ENCODE assay signal across 8 cellular contexts in genomic region chr2:112584134-112584890, GRCh38. TPM values are rescaled to one million over a fixed set of nuclear protein-coding genes. Genes with fewer than 3 reads are reported as not detected.
DNase-seq lines count a peak whose midpoint lies in the region; ATAC-seq and TF ChIP-seq lines count a peak whose summit lies in the region.

Gene CHCHD5 (plus strand): TSS chr2:112584609. CDS start chr2:112584648, 39 bp downstream.

- H3K9me3 ChIP-seq in Panc1 (ENCODE audit: control insufficient read depth, insufficient read depth, low read depth, low read length) = no peaks in the 10 kb centered on the region
- H3K9me3 ChIP-seq in mucosa of rectum (ENCODE audit: control insufficient read depth in 2 of 2, low read length in 2 of 2) = no peaks in the 10 kb centered on the region

- peak within 1 kb of the TSS; percentile 76 to 92 for H3K9ac ChIP-seq in mucosa of rectum (ENCODE audit: low read depth in 1 of 2, low read length in 2 of 2)

- H3K4me3 Mint-ChIP-seq in IgD-negative memory B cell = peak within 1 kb of the TSS; percentile 92 to 97 (median 96)
- H3K4me3 Mint-ChIP-seq in activated T-cell treated with anti-CD3 and anti-CD28 coated beads, Interleukin-2, amount 50 U/mL, for 24 hours = peak within 1 kb of the TSS; percentile 94

- H3K36me3 ChIP-seq in Panc1 (ENCODE audit: control insufficient read depth, insufficient read depth, low read length) = no peaks in the 10 kb centered on the region; the same call in 1 of the 2 replicates
- peaks cover 2 to 12% of the 10 kb centered on the region in 2 donors for H3K36me3 ChIP-seq in mucosa of rectum (ENCODE audit: control insufficient read depth in 2 of 2, insufficient read depth in 2 of 2, low read length in 2 of 2)

- peak within 1 kb of the TSS; percentile 74 to 81 for H3K4me3 ChIP-seq in Panc1 (ENCODE audit: low read depth in 2 of 2, low read length in 2 of 2)
- peak within 1 kb of the TSS; percentile 79 to 99 for H3K4me3 ChIP-seq in mucosa of rectum (ENCODE audit: low read length in 2 of 2)

- no peak for TF ChIP-seq CTCF in Panc1 (IDR thresholded peaks at IDR 0.05)

- peaks cover 0 to 4% (median 0%) of the 10 kb centered on the region in 3 donors for H3K9me3 Mint-ChIP-seq in IgD-negative memory B cell
- H3K9me3 Mint-ChIP-seq in activated T-cell treated with anti-CD3 and anti-CD28 coated beads, Interleukin-2, amount 50 U/mL, for 24 hours = no peaks in the 10 kb centered on the region

- H3K4me1 Mint-ChIP-seq in IgD-negative memory B cell = peaks cover 22 to 23% (median 23%) of the 10 kb centered on the region in 3 donors
- H3K4me1 Mint-ChIP-seq in activated T-cell treated with anti-CD3 and anti-CD28 coated beads, Interleukin-2, amount 50 U/mL, for 24 hours (ENCODE audit: low read depth) = peaks cover 39% of the 10 kb centered on the region

- peak within 1 kb of the TSS; percentile 97 for H3K27ac ChIP-seq in Panc1 (ENCODE audit: low read length)
- H3K27ac ChIP-seq in mucosa of rectum (ENCODE audit: low read depth in 2 of 2, low read length in 2 of 2) = peak within 1 kb of the TSS; percentile 94 to 96

- peaks cover 13% of the 10 kb centered on the region for H3K36me3 Mint-ChIP-seq in IgD-negative memory B cell
- peaks cover 49% of the 10 kb centered on the region for H3K36me3 Mint-ChIP-seq in activated T-cell treated with anti-CD3 and anti-CD28 coated beads, Interleukin-2, amount 50 U/mL, for 24 hours (ENCODE audit: low read depth)

- in situ Hi-C loops in Panc1 (cut with HindIII; ENCODE audit: low pct_unique_long_range_greater_than_20kb, low sequenced_read_pairs) = no loop called here

- intact Hi-C loops in Panc1 (cut with micrococcal nuclease; ENCODE audit: unreplicated experiment) = loop anchor here (5.0 kb wide), 1 partner anchor 102 kb away; the partner anchor contains the start of gene TTL

- H3K27me3 ChIP-seq in Panc1 (ENCODE audit: control insufficient read depth, insufficient read depth, low read length) (no peaks in the 10 kb centered on the region), mucosa of rectum (ENCODE audit: control insufficient read depth in 2 of 2, insufficient read depth in 2 of 2, low read length in 2 of 2) (no peaks in the 10 kb centered on the region)

- POLR2A ChIA-PET in Panc1 (lab: Charles Lee) = interaction anchor here (0.5 kb wide), 1 partner anchor 10 kb away, joined by 6 read pairs; no protein-coding TSS in a partner anchor

- H3K4me1 ChIP-seq in Panc1 (ENCODE audit: control insufficient read depth, insufficient read depth, low read length) (peaks cover 18% of the 10 kb centered on the region), mucosa of rectum (ENCODE audit: control insufficient read depth in 2 of 2, insufficient read depth in 2 of 2, low read length in 2 of 2) (peaks cover 11 to 16% of the 10 kb centered on the region in 2 donors)

- DNase-seq in DMS114 treated with DMSO at 0.1 percent for 48 hours (lab: John Stamatoyannopoulos, UW; ENCODE audit: unreplicated experiment) = peak; percentile 91
- DNase-seq in Panc1 (ENCODE audit: low read depth, low spot score) = peak; percentile 69
- peak; percentile 93 for DNase-seq in activated T-cell treated with anti-CD3 and anti-CD28 coated beads, Interleukin-2, amount 50 U/mL, for 24 hours
- DNase-seq in erythroblast (lab: John Stamatoyannopoulos, UW) = peak; percentile 96
- DNase-seq in stimulated activated CD8-positive, alpha-beta memory T cell treated with anti-CD3 and anti-CD28 coated beads, Interleukin-4, amount 100 ng/mL, for 4 hours (ENCODE audit: low read depth in 2 of 2, low spot score in 1 of 2) = peak; percentile 78 to 83

- H3K27ac Mint-ChIP-seq in IgD-negative memory B cell = peak within 1 kb of the TSS; percentile 93 to 99 (median 96)
- peak within 1 kb of the TSS; percentile 99 for H3K27ac Mint-ChIP-seq in activated T-cell treated with anti-CD3 and anti-CD28 coated beads, Interleukin-2, amount 50 U/mL, for 24 hours

- CTCF ChIA-PET in Panc1 (lab: Charles Lee) = interaction anchor here (0.6 to 1.0 kb wide), 3 partner anchors 11 to 151 kb away, joined by 3 read pairs; partner anchors contain the start of gene RGPD8

- H3K27me3 Mint-ChIP-seq in IgD-negative memory B cell = no peaks in the 10 kb centered on the region
- H3K27me3 Mint-ChIP-seq in activated T-cell treated with anti-CD3 and anti-CD28 coated beads, Interleukin-2, amount 50 U/mL, for 24 hours = no peaks in the 10 kb centered on the region

- BruUV-seq in Panc1 (replicated peaks; lab: Mats Ljungman, UMichigan) = TSS peak; percentile 80

- ATAC-seq in GM21576 (IDR thresholded peaks at IDR 0.05; ENCODE audit: unreplicated experiment) = peak; percentile 77
- peak; percentile 91 for ATAC-seq in Panc1

- TF ChIP-seq POLR2A in erythroblast (IDR thresholded peaks at IDR 0.05; ENCODE audit: low read length) = peak; percentile 92

RNA-seq across cellular contexts. Expression of gene CHCHD5, which starts in this region (rescaled TPM):
- polyA plus RNA-seq in IgD-negative memory B cell = 39.7 TPM
- 46.7 TPM for total RNA-seq in Panc1 (2021; ENCODE audit: unreplicated experiment)
- 104 TPM for polyA plus RNA-seq in Panc1 (2012; ENCODE audit: insufficient read length)

Comparison
In these comparisons a context has a peak if more than half of its experiments do, and no peak if none do; other contexts are left out.
1. Peak in every context shown above with its lines: DNase-seq, ATAC-seq, H3K4me3 ChIP-seq and H3K27ac ChIP-seq.